ENCODE assay signal across 1 cellular context in the genomic region with DNA sequence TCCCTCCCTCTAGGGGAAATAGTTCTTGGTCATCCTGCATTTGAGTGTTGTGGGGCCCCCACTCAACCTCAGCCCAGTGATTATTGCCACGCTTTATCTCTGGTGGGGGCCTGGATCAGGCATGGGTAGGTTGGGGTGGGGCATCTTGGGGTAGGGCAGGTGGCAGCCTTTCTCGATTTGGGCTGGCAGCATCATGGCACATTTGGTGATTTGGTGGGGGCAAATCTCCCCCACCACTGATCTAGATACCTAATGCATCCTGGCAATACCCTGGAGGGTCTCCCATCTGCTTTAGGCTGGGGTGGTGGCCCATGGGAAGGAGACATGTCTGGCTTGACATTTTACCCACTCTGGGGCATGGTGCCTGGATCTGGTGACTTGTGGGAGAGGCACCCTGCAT.
TF ChIP-seq lines count a peak whose summit lies in the region.

No MANE protein-coding gene starts in this region.

TF ChIP-seq in H1, 55 proteins besides CTCF, POLR2A, EP300 and RAD21:
- TF ChIP-seq SP1 (IDR thresholded peaks at IDR 0.05; ENCODE audit: low read depth, low read length), result no peak
- TF ChIP-seq NANOG (IDR thresholded peaks at IDR 0.05; ENCODE audit: insufficient read depth, low read depth, low read length, poor library complexity, severe bottlenecking), result no peak
- no peak for TF ChIP-seq RNF2 (IDR thresholded peaks at IDR 0.05; ENCODE audit: borderline replicate concordance, low read depth, low read length, missing control alignments, poor library complexity, severe bottlenecking)
- no peak for TF ChIP-seq BACH1 (IDR thresholded peaks at IDR 0.05; ENCODE audit: low read length)
